10 cellular contexts compared by ENCODE assay signal in genomic region chr2:218295029-218295428, GRCh38. TPM values are rescaled to one million over a fixed set of nuclear protein-coding genes. Genes with fewer than 3 reads are reported as not detected.
DNase-seq lines count a peak whose midpoint lies in the region; ATAC-seq and TF ChIP-seq lines count a peak whose summit lies in the region.
"Had no signal": no experiment of that assay in that cellular context is flagged by ENCODE, and none has a peak within 500 bp of the region (broad histone marks: within the 10 kb centered on the region; RNA-seq: fewer than 3 reads in every experiment).

No MANE protein-coding gene starts in this region.

- TF ChIP-seq CTCF in cardiac muscle cell (IDR thresholded peaks at IDR 0.05; ENCODE audit: low read depth, low read length) (no peak), heart right ventricle (IDR thresholded peaks at IDR 0.05) (no peak), coronary artery (IDR thresholded peaks at IDR 0.05) (no peak), nephron (IDR thresholded peaks at IDR 0.05; ENCODE audit: unreplicated experiment in 3 of 3) (no peak)

- ATAC-seq in heart right ventricle (no peak), GM21825 (IDR thresholded peaks at IDR 0.05; ENCODE audit: unreplicated experiment) (no peak), HG02642 (IDR thresholded peaks at IDR 0.05; ENCODE audit: poor library complexity, unreplicated experiment) (no peak)

- H3K27me3 ChIP-seq in cardiac muscle cell (no peaks in the 10 kb centered on the region), heart right ventricle (no peaks in the 10 kb centered on the region)
- H3K27me3 ChIP-seq: neutrophil had no signal

- peaks cover 47% of the 10 kb centered on the region for H3K4me1 Mint-ChIP-seq in nephron

- no peaks in the 10 kb centered on the region for H3K36me3 ChIP-seq in cardiac muscle cell
- no peaks in the 10 kb centered on the region for H3K36me3 ChIP-seq in heart right ventricle
- H3K36me3 ChIP-seq: neutrophil had no signal

- no peaks in the 10 kb centered on the region for H3K27me3 Mint-ChIP-seq in nephron (ENCODE audit: low read depth)

- peaks cover 20% of the 10 kb centered on the region for H3K4me1 ChIP-seq in cardiac muscle cell (ENCODE audit: low read depth)
- H3K4me1 ChIP-seq in heart right ventricle: peaks cover 10 to 45% (median 23%) of the 10 kb centered on the region in 9 donors

- 56 to 61% methylated on average over 7 of the region's 7 CpGs for WGBS in heart right ventricle, 2 donors

- peak overlapping the region; percentile 29 to 63 (median 36) for H3K4me3 Mint-ChIP-seq in nephron

- no peaks in the 10 kb centered on the region for H3K36me3 Mint-ChIP-seq in nephron (ENCODE audit: low read depth)

- H3K27ac Mint-ChIP-seq in nephron: peak overlapping the region; percentile 77 to 92 (median 90)

- H3K9me3 ChIP-seq in cardiac muscle cell (ENCODE audit: low read depth) (no peaks in the 10 kb centered on the region), heart right ventricle (no peaks in the 10 kb centered on the region)
- H3K9me3 ChIP-seq: neutrophil had no signal

- H3K9me3 Mint-ChIP-seq in nephron: no peaks in the 10 kb centered on the region

- H3K4me3 ChIP-seq in cardiac muscle cell (no peak overlapping the region), heart right ventricle (no peak overlapping the region), coronary artery (no peak overlapping the region)

- H3K27ac ChIP-seq in cardiac muscle cell (peak overlapping the region; percentile 78), heart right ventricle (peak overlapping the region in 2 of 10 donors; percentile 27 to 46), coronary artery (peak overlapping the region; percentile 8 to 79)

- intact Hi-C loops in heart right ventricle (cut with DNase I): loop anchor here in 4 of 10 donors (10.0 kb wide), 3 partner anchors 100 to 270 kb away; partner anchors contain the start of genes CNOT9 (in 1 of the 4), CTDSP1 (in 1 of the 4) and USP37 (in 1 of the 4)

- peak in 1 of 2 donors; percentile 63 for DNase-seq in cardiac muscle cell (ENCODE audit: low read depth in 1 of 2, low spot score in 1 of 2)
- DNase-seq in heart right ventricle: no peak
- no peak for DNase-seq in coronary artery (ENCODE audit: low spot score)
- DNase-seq in NCI-H128 (lab: John Stamatoyannopoulos, UW; ENCODE audit: unreplicated experiment): no peak
- no peak for DNase-seq in kidney glomerular epithelial cell (lab: John Stamatoyannopoulos, UW)
- DNase-seq: stimulated activated CD4-positive, alpha-beta T cell treated with anti-CD3 and anti-CD28 coated beads, Interleukin-4, amount 100 ng/mL, for 24 hours had no signal

RNA-seq across cellular contexts. Expression of gene TMBIM1, which starts 2.7 kb away (rescaled TPM):
- total RNA-seq in cardiac muscle cell: 15.5 and 25.9 TPM in 2 replicates
- polyA plus RNA-seq in cardiac muscle cell: 18.8 and 41.2 TPM in 2 replicates
- total RNA-seq in heart right ventricle: 100 to 1,000 TPM in 7 of 10 donors, 10 to 100 TPM in 3; 85.3 to 151 (median 110) TPM
- 100 to 1,000 TPM in 1 of 2 donors, 10 to 100 TPM in 1; 30.9 to 139 TPM for polyA plus RNA-seq in heart right ventricle

RNA-seq across cellular contexts. Expression of gene PNKD, which starts 24.7 kb away (rescaled TPM):
- total RNA-seq in cardiac muscle cell (103 and 173 TPM in 2 replicates), heart right ventricle (10 to 100 TPM; 56.9 to 91.1 (median 74.2) TPM)
- polyA plus RNA-seq in cardiac muscle cell (206 and 287 TPM in 2 replicates), heart right ventricle (100 to 1,000 TPM in 1 of 2 donors, 10 to 100 TPM in 1; 76.7 to 138 TPM)

RNA-seq across cellular contexts. Expression of gene AAMP, which starts 25.1 kb away (rescaled TPM):
- total RNA-seq in cardiac muscle cell (269 and 315 TPM in 2 replicates), heart right ventricle (10 to 100 TPM; 45.9 to 65.1 (median 57.5) TPM)
- polyA plus RNA-seq in cardiac muscle cell (273 and 276 TPM in 2 replicates), heart right ventricle (100 to 1,000 TPM in 1 of 2 donors, 10 to 100 TPM in 1; 33.4 to 116 TPM)

RNA-seq across cellular contexts. Expression of gene GPBAR1, which starts 34.2 kb away (rescaled TPM):
- total RNA-seq in cardiac muscle cell (2.4 and 4.4 TPM in 2 replicates), heart right ventricle (1 to 10 TPM in 7 of 10 donors, under 1 TPM in 3; 0.36 to 3.7 (median 1.3) TPM)
- polyA plus RNA-seq in cardiac muscle cell (2.9 and 7.9 TPM in 2 replicates), heart right ventricle (1 to 10 TPM; 1.8 to 2.3 TPM)
